15 cellular contexts compared by ENCODE assay signal in genomic region chr16:15676506-15676905, GRCh38. TPM values are rescaled to one million over a fixed set of nuclear protein-coding genes. Genes with fewer than 3 reads are reported as not detected.
A peak's percentile ranks its signal among the peaks of the same experiment; 100 is the strongest.
DNase-seq lines count a peak whose midpoint lies in the region; ATAC-seq and TF ChIP-seq lines count a peak whose summit lies in the region.
"Had no signal": no experiment of that assay in that cellular context is flagged by ENCODE, and none has a peak within 500 bp of the region (broad histone marks: within the 10 kb centered on the region; RNA-seq: fewer than 3 reads in every experiment).

No MANE protein-coding gene starts in this region.

- H3K27me3 ChIP-seq in CD4-positive, alpha-beta T cell (ENCODE audit: control insufficient read depth, insufficient read depth, low read length): no peaks in the 10 kb centered on the region
- no peaks in the 10 kb centered on the region for H3K27me3 ChIP-seq in effector memory CD4-positive, alpha-beta T cell (replicated peaks; ENCODE audit: control insufficient read depth, insufficient read depth, low read length, poor library complexity, severe bottlenecking)
- H3K27me3 ChIP-seq: sigmoid colon had no signal

- H3K27ac Mint-ChIP-seq in CD4-positive, alpha-beta T cell: peak overlapping the region; percentile 43
- peak overlapping the region; percentile 31 to 93 for H3K27ac Mint-ChIP-seq in natural killer cell treated with Interleukin-12 subunit alpha and Interleukin-12 subunit beta and Interleukin-15 and Interleukin-18, amount 100 ng/mL, for 72 hours

- H3K4me3 ChIP-seq in effector memory CD4-positive, alpha-beta T cell (ENCODE audit: insufficient read depth, low read depth, low read length, poor library complexity, severe bottlenecking): no peak overlapping the region
- H3K4me3 ChIP-seq: GM23248, lung, sigmoid colon had no signal

- DNase-seq in CD4-positive, alpha-beta T cell: no peak
- DNase-seq in RWPE1 (ENCODE audit: low spot score): no peak
- DNase-seq in effector memory CD4-positive, alpha-beta T cell: no peak
- no peak for DNase-seq in natural killer cell treated with Interleukin-12 subunit alpha and Interleukin-12 subunit beta and Interleukin-15 and Interleukin-18, amount 100 ng/mL, for 72 hours (ENCODE audit: low spot score)
- DNase-seq in COLO829 (ENCODE audit: low spot score): no peak
- DNase-seq in activated gamma-delta T cell treated with Interleukin-2 at 50 U/mL for 16 hours: no peak
- DNase-seq: activated effector memory CD4-positive, alpha-beta T cell treated with anti-CD3 and anti-CD28 coated beads, Interleukin-2, amount 50 U/mL, for 16 hours; GM23248; Kasumi-1; sigmoid colon; stimulated activated naive CD4-positive, alpha-beta T cell treated with Interleukin-2 at 50 U/mL for 16 hours; trophoblast cell had no signal

- ATAC-seq in CD4-positive, alpha-beta T cell (ENCODE audit: poor library complexity): no peak
- ATAC-seq in natural killer cell treated with Interleukin-12 subunit alpha and Interleukin-12 subunit beta and Interleukin-15 and Interleukin-18, amount 100 ng/mL, for 72 hours: no peak
- no peak for ATAC-seq in HG02588 (IDR thresholded peaks at IDR 0.05; ENCODE audit: unreplicated experiment)
- ATAC-seq: Right ventricle myocardium inferior had no signal

- H3K27ac ChIP-seq in CD4-positive, alpha-beta T cell (ENCODE audit: low read depth, low read length): no peak overlapping the region
- H3K27ac ChIP-seq in RWPE1: peak overlapping the region; percentile 98
- H3K27ac ChIP-seq in effector memory CD4-positive, alpha-beta T cell (ENCODE audit: insufficient read depth, low read length, poor library complexity, severe bottlenecking): peak overlapping the region; percentile 18
- H3K27ac ChIP-seq: GM23248, sigmoid colon had no signal

- H3K9me3 Mint-ChIP-seq in CD4-positive, alpha-beta T cell: no peaks in the 10 kb centered on the region
- H3K9me3 Mint-ChIP-seq in natural killer cell treated with Interleukin-12 subunit alpha and Interleukin-12 subunit beta and Interleukin-15 and Interleukin-18, amount 100 ng/mL, for 72 hours: no peaks in the 10 kb centered on the region

- peaks cover 63% of the 10 kb centered on the region for H3K36me3 Mint-ChIP-seq in CD4-positive, alpha-beta T cell (ENCODE audit: low read depth)
- peaks cover 12% of the 10 kb centered on the region for H3K36me3 Mint-ChIP-seq in natural killer cell treated with Interleukin-12 subunit alpha and Interleukin-12 subunit beta and Interleukin-15 and Interleukin-18, amount 100 ng/mL, for 72 hours

- TF ChIP-seq CTCF in CD4-positive, alpha-beta T cell (IDR thresholded peaks at IDR 0.05): no peak
- no peak for TF ChIP-seq CTCF in RWPE1 (conservative IDR thresholded peaks at IDR 0.05; ENCODE audit: low read depth)

- intact Hi-C loops in CD4-positive, alpha-beta T cell (cut with DNase I, micrococcal nuclease): loop anchor here in 1 of 2 experiments (10.0 kb wide), 1 partner anchor 208 kb away; the partner anchor contains the start of gene CEP20

- POLR2A ChIA-PET in CD4-positive, alpha-beta T cell (lab: Charles Lee): no interaction called here
- POLR2A ChIA-PET in RWPE1 (lab: Yijun Ruan, JAX; ENCODE audit: low non-redundant PET): no interaction called here

- H3K36me3 ChIP-seq in effector memory CD4-positive, alpha-beta T cell (ENCODE audit: control insufficient read depth, insufficient read depth, low read length): peaks cover 36% of the 10 kb centered on the region

- no peaks in the 10 kb centered on the region for H3K27me3 Mint-ChIP-seq in CD4-positive, alpha-beta T cell
- no peaks in the 10 kb centered on the region for H3K27me3 Mint-ChIP-seq in natural killer cell treated with Interleukin-12 subunit alpha and Interleukin-12 subunit beta and Interleukin-15 and Interleukin-18, amount 100 ng/mL, for 72 hours

- H3K4me1 Mint-ChIP-seq in CD4-positive, alpha-beta T cell (ENCODE audit: low read depth): peaks cover 35% of the 10 kb centered on the region
- H3K4me1 Mint-ChIP-seq in natural killer cell treated with Interleukin-12 subunit alpha and Interleukin-12 subunit beta and Interleukin-15 and Interleukin-18, amount 100 ng/mL, for 72 hours (ENCODE audit: low read depth in 2 of 2): peaks cover 20 to 39% of the 10 kb centered on the region in 2 donors

- CTCF ChIA-PET in CD4-positive, alpha-beta T cell (lab: Charles Lee): no interaction called here
- CTCF ChIA-PET in RWPE1 (lab: Yijun Ruan, JAX): no interaction called here

- no peak overlapping the region for H3K4me3 Mint-ChIP-seq in CD4-positive, alpha-beta T cell
- H3K4me3 Mint-ChIP-seq in natural killer cell treated with Interleukin-12 subunit alpha and Interleukin-12 subunit beta and Interleukin-15 and Interleukin-18, amount 100 ng/mL, for 72 hours: no peak overlapping the region

- peaks cover 28% of the 10 kb centered on the region for H3K4me1 ChIP-seq in effector memory CD4-positive, alpha-beta T cell (ENCODE audit: control insufficient read depth, insufficient read depth, low read length, poor library complexity, severe bottlenecking)

- no peaks in the 10 kb centered on the region for H3K9me3 ChIP-seq in CD4-positive, alpha-beta T cell (ENCODE audit: control insufficient read depth, low read length)
- H3K9me3 ChIP-seq in effector memory CD4-positive, alpha-beta T cell (ENCODE audit: control insufficient read depth, low read length): no peaks in the 10 kb centered on the region
- H3K9me3 ChIP-seq: sigmoid colon had no signal

RNA-seq across cellular contexts. Expression of gene NDE1, which starts 26.5 kb away (rescaled TPM):
- 100 to 1,000 TPM in 1 of 2 experiments, 10 to 100 TPM in 1; 96.6 to 106 TPM for total RNA-seq in CD4-positive, alpha-beta T cell
- total RNA-seq in natural killer cell treated with Interleukin-12 subunit alpha and Interleukin-12 subunit beta and Interleukin-15 and Interleukin-18, amount 100 ng/mL, for 72 hours: 100 to 1,000 TPM in 1 of 2 donors, 10 to 100 TPM in 1; 95.0 to 151 TPM

RNA-seq across cellular contexts. Expression of gene MARF1, which starts 33.6 kb away (rescaled TPM):
- 100 to 1,000 TPM; 156 to 157 TPM for total RNA-seq in CD4-positive, alpha-beta T cell
- total RNA-seq in natural killer cell treated with Interleukin-12 subunit alpha and Interleukin-12 subunit beta and Interleukin-15 and Interleukin-18, amount 100 ng/mL, for 72 hours: 10 to 100 TPM; 63.9 to 76.0 TPM
